Comparison of ENCODE assay signal across 8 cellular contexts in genomic region chr12:48680861-48681260, GRCh38. TPM values are rescaled to one million over a fixed set of nuclear protein-coding genes. Genes with fewer than 3 reads are reported as not detected.
DNase-seq lines count a peak whose midpoint lies in the region; ATAC-seq and TF ChIP-seq lines count a peak whose summit lies in the region.

No MANE protein-coding gene starts in this region.

- peak overlapping the region; percentile 96 for H3K27ac Mint-ChIP-seq in activated CD8-positive, alpha-beta T cell treated with anti-CD3 and anti-CD28 coated beads for 36 hours
- peak overlapping the region; percentile 91 for H3K27ac Mint-ChIP-seq in stimulated activated memory B cell treated with anti-CD40 and anti-IgM and Interleukin-4, amounts not matched to agents 10 μg/mL and 1 μg/mL and 100 μg/mL, for 72 hours

- no peak for ATAC-seq in activated CD8-positive, alpha-beta T cell treated with anti-CD3 and anti-CD28 coated beads for 36 hours
- no peak for ATAC-seq in stimulated activated memory B cell treated with anti-CD40 and anti-IgM and Interleukin-4, amounts not matched to agents 10 μg/mL and 1 μg/mL and 100 μg/mL, for 72 hours
- ATAC-seq in HG03280 (IDR thresholded peaks at IDR 0.05; ENCODE audit: unreplicated experiment) = no peak

- H3K9ac ChIP-seq in iPS-15b (ENCODE audit: low read depth, low read length) = no peak overlapping the region

- H3K4me3 ChIP-seq in HFF-Myc (replicated peaks; ENCODE audit: low read depth, low read length) (peak overlapping the region; percentile 95), iPS-15b (ENCODE audit: low read depth, low read length) (peak overlapping the region; percentile 100)

- TF ChIP-seq CTCF in HFF-Myc (IDR thresholded peaks at IDR 0.05; ENCODE audit: low read depth, low read length, missing control alignments) = no peak
- no peak for TF ChIP-seq CTCF in activated CD8-positive, alpha-beta T cell treated with anti-CD3 and anti-CD28 coated beads for 36 hours (IDR thresholded peaks at IDR 0.05)

- no peaks in the 10 kb centered on the region for H3K27me3 ChIP-seq in iPS-15b (ENCODE audit: control insufficient read depth, insufficient read depth, low read length)

- DNase-seq in HFF-Myc (ENCODE audit: extremely low read depth, low read depth) = no peak
- DNase-seq in activated CD8-positive, alpha-beta T cell treated with anti-CD3 and anti-CD28 coated beads for 36 hours = no peak
- no peak for DNase-seq in NCI-H69 (lab: John Stamatoyannopoulos, UW)
- DNase-seq in stimulated activated naive CD4-positive, alpha-beta T cell treated with Interleukin-2 at 50 U/mL for 16 hours (lab: John Stamatoyannopoulos, UW) = no peak
- DNase-seq in NCI-H1436 treated with DMSO at 0.1 percent for 48 hours (lab: John Stamatoyannopoulos, UW) = no peak

- peaks cover 16% of the 10 kb centered on the region for H3K36me3 ChIP-seq in iPS-15b (ENCODE audit: control insufficient read depth, insufficient read depth, low read length)

- CTCF ChIA-PET in activated CD8-positive, alpha-beta T cell treated with anti-CD3 and anti-CD28 coated beads for 36 hours (lab: Charles Lee) = no interaction called here

- H3K9me3 ChIP-seq in iPS-15b (ENCODE audit: control insufficient read depth, insufficient read depth, low read length) = no peaks in the 10 kb centered on the region

- H3K4me3 Mint-ChIP-seq in activated CD8-positive, alpha-beta T cell treated with anti-CD3 and anti-CD28 coated beads for 36 hours = peak overlapping the region; percentile 99
- peak overlapping the region; percentile 82 for H3K4me3 Mint-ChIP-seq in stimulated activated memory B cell treated with anti-CD40 and anti-IgM and Interleukin-4, amounts not matched to agents 10 μg/mL and 1 μg/mL and 100 μg/mL, for 72 hours

- no peaks in the 10 kb centered on the region for H3K4me1 ChIP-seq in iPS-15b (ENCODE audit: control insufficient read depth, insufficient read depth, low read length)

- intact Hi-C loops in activated CD8-positive, alpha-beta T cell treated with anti-CD3 and anti-CD28 coated beads for 36 hours (cut with micrococcal nuclease) = no loop called here

- no peaks in the 10 kb centered on the region for H3K27me3 Mint-ChIP-seq in activated CD8-positive, alpha-beta T cell treated with anti-CD3 and anti-CD28 coated beads for 36 hours
- H3K27me3 Mint-ChIP-seq in stimulated activated memory B cell treated with anti-CD40 and anti-IgM and Interleukin-4, amounts not matched to agents 10 μg/mL and 1 μg/mL and 100 μg/mL, for 72 hours = no peaks in the 10 kb centered on the region

- no peaks in the 10 kb centered on the region for H3K9me3 Mint-ChIP-seq in activated CD8-positive, alpha-beta T cell treated with anti-CD3 and anti-CD28 coated beads for 36 hours
- no peaks in the 10 kb centered on the region for H3K9me3 Mint-ChIP-seq in stimulated activated memory B cell treated with anti-CD40 and anti-IgM and Interleukin-4, amounts not matched to agents 10 μg/mL and 1 μg/mL and 100 μg/mL, for 72 hours

- H3K36me3 Mint-ChIP-seq in activated CD8-positive, alpha-beta T cell treated with anti-CD3 and anti-CD28 coated beads for 36 hours (ENCODE audit: low read depth) = peaks cover 49% of the 10 kb centered on the region
- peaks cover 22% of the 10 kb centered on the region for H3K36me3 Mint-ChIP-seq in stimulated activated memory B cell treated with anti-CD40 and anti-IgM and Interleukin-4, amounts not matched to agents 10 μg/mL and 1 μg/mL and 100 μg/mL, for 72 hours

- POLR2A ChIA-PET in activated CD8-positive, alpha-beta T cell treated with anti-CD3 and anti-CD28 coated beads for 36 hours (lab: Charles Lee) = interaction anchor here (3.1 to 3.8 kb wide), 2 partner anchors 9 to 35 kb away, joined by 34 to 41 read pairs; partner anchors contain the start of gene CCNT1

- peaks cover 45% of the 10 kb centered on the region for H3K4me1 Mint-ChIP-seq in activated CD8-positive, alpha-beta T cell treated with anti-CD3 and anti-CD28 coated beads for 36 hours (ENCODE audit: low read depth)
- peaks cover 43% of the 10 kb centered on the region for H3K4me1 Mint-ChIP-seq in stimulated activated memory B cell treated with anti-CD40 and anti-IgM and Interleukin-4, amounts not matched to agents 10 μg/mL and 1 μg/mL and 100 μg/mL, for 72 hours

RNA-seq across cellular contexts. Expression of gene KANSL2, which starts 1.2 kb away (rescaled TPM):
- total RNA-seq in activated CD8-positive, alpha-beta T cell treated with anti-CD3 and anti-CD28 coated beads for 36 hours = 10 to 100 TPM; 45.9 to 47.3 TPM

RNA-seq across cellular contexts. Expression of gene CCNT1, which starts 35.6 kb away (rescaled TPM):
- 10 to 100 TPM; 68.7 to 73.8 TPM for total RNA-seq in activated CD8-positive, alpha-beta T cell treated with anti-CD3 and anti-CD28 coated beads for 36 hours
